20 cellular contexts compared by ENCODE assay signal in genomic region chr11:119788911-119789560, GRCh38.
"Had no signal": no experiment of that assay in that cellular context is flagged by ENCODE, and none has a peak within 500 bp of the region (broad histone marks: within the 10 kb centered on the region; RNA-seq: fewer than 3 reads in every experiment).

No MANE protein-coding gene starts in this region.

- H3K4me3 ChIP-seq: body of pancreas, dorsolateral prefrontal cortex, mucosa of descending colon, ovary, right lobe of liver, stomach had no signal

- H3K27ac ChIP-seq: body of pancreas, dorsolateral prefrontal cortex, ovary, right lobe of liver, stomach had no signal

- H3K9me3 ChIP-seq: body of pancreas, mucosa of descending colon, ovary, right lobe of liver, stomach had no signal

- H3K36me3 ChIP-seq: ovary, right lobe of liver, stomach had no signal

- FAIRE-seq: colon, small intestine had no signal

- DNase-seq: activated B cell treated with CpG ODN at 0.5 μM for 24 hours; activated CD4-positive, alpha-beta memory T cell treated with anti-CD3 and anti-CD28 coated beads for 36 hours; activated CD4-positive, alpha-beta T cell treated with anti-CD3 and anti-CD28 coated beads for 4 hours; activated CD8-positive, alpha-beta memory T cell treated with anti-CD3 and anti-CD28 coated beads, Interleukin-2, amount 10 ng/mL, durations not matched to agents 7 days and 5 days; activated naive CD4-positive, alpha-beta T cell treated with Interleukin-2 at 50 U/mL for 16 hours; activated naive CD8-positive, alpha-beta T cell treated with anti-CD3 and anti-CD28 coated beads, Interleukin-2, amount 10 ng/mL, durations not matched to agents 7 days and 5 days; amygdala; body of pancreas; islet precursor cell; mucosa of descending colon; naive B cell; ovary; small intestine; stimulated activated CD4-positive, alpha-beta T cell treated with anti-CD3 and anti-CD28 coated beads, Interleukin-4, amount 100 ng/mL, for 24 hours; stomach had no signal

- H3K27me3 ChIP-seq: body of pancreas, dorsolateral prefrontal cortex, ovary, right lobe of liver had no signal

- ATAC-seq: activated CD8-positive, alpha-beta memory T cell treated with anti-CD3 and anti-CD28 coated beads, Interleukin-2, amount 10 ng/mL, durations not matched to agents 7 days and 5 days; body of pancreas; left lobe of liver; mucosa of descending colon; right lobe of liver; stimulated activated effector memory CD8-positive, alpha-beta T cell treated with anti-CD3 and anti-CD28 coated beads, Interleukin-12 subunit alpha, Interleukin-12 subunit beta, amount 100 ng/mL, for 72 hours had no signal

- H3K4me1 ChIP-seq: body of pancreas, right lobe of liver, stomach had no signal
